ENCODE assay signal across 28 cellular contexts in the genomic region with DNA sequence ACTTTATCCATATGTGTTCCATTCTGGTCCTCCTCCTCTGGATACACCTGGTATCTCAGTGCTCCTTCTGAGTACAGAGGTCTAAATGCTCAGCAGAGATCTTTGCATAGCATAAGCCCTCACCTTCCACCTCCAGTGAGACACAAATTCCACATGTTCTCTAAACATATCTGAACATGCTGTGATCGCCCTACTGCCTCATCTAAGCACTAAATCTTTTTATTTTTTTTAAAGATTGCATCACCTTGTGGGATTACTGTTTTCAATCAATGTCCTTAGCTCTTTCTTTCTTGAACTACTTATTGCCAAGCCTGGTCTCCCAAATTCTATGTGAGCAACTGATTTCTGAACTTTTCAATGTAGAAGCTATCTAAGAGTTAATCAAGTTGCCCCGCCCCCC.
DNase-seq lines count a peak whose midpoint lies in the region; ATAC-seq, FAIRE-seq and TF ChIP-seq lines count a peak whose summit lies in the region.
"Had no signal": no experiment of that assay in that cellular context is flagged by ENCODE, and none has a peak within 500 bp of the region (broad histone marks: within the 10 kb centered on the region; RNA-seq: fewer than 3 reads in every experiment).

No MANE protein-coding gene starts in this region.

- H3K36me3 Mint-ChIP-seq in GM23338 (ENCODE audit: low read depth) (no peaks in the 10 kb centered on the region; the same call in 2 of the 3 replicates), progenitor cell of endocrine pancreas (ENCODE audit: insufficient read depth) (no peaks in the 10 kb centered on the region)
- H3K36me3 Mint-ChIP-seq: memory B cell, neural progenitor cell had no signal

- H3K4me3 ChIP-seq in A549 = no peak overlapping the region
- no peak overlapping the region for H3K4me3 ChIP-seq in GM23338
- H3K4me3 ChIP-seq in fibroblast of villous mesenchyme (ENCODE audit: low read depth, low read length) = no peak overlapping the region
- H3K4me3 ChIP-seq: body of pancreas, neural progenitor cell, SK-N-MC, stomach had no signal

- no peak for TF ChIP-seq RAD21 in A549 (conservative IDR thresholded peaks at IDR 0.05 in 1 of 2, IDR thresholded peaks at IDR 0.05 in 1 of 2)

- 0 out of 2 replicates have a peak overlapping the region, but pooled peaks have one; percentile 19 for H2AFZ ChIP-seq in GM23338
- H2AFZ ChIP-seq: neural progenitor cell, parathyroid adenoma had no signal

- no peak for TF ChIP-seq EP300 in A549 (IDR thresholded peaks at IDR 0.05)

- H3K27me3 ChIP-seq in GM23338 (ENCODE audit: insufficient read depth) = no peaks in the 10 kb centered on the region
- H3K27me3 ChIP-seq: body of pancreas, neural progenitor cell, stomach had no signal

- H3K4me3 Mint-ChIP-seq in GM23338 (no peak overlapping the region), progenitor cell of endocrine pancreas (ENCODE audit: low read depth) (no peak overlapping the region)
- H3K4me3 Mint-ChIP-seq: activated B cell treated with CpG ODN at 0.5 μM for 24 hours; activated CD4-positive, alpha-beta T cell treated with anti-CD3 and anti-CD28 coated beads, Interleukin-2, amount 10 ng/mL, durations not matched to agents 7 days and 5 days; activated naive CD8-positive, alpha-beta T cell treated with anti-CD3 and anti-CD28 coated beads, Interleukin-2, amount 50 U/mL, for 24 hours; activated T-cell treated with anti-CD3 and anti-CD28 coated beads, Interleukin-2, amount 50 U/mL, for 4 hours; memory B cell; neural progenitor cell had no signal

- FAIRE-seq in A549 (lab: Jason Lieb, UNC) = no peak
- FAIRE-seq: urothelium cell line had no signal

- WGBS in A549 (ENCODE audit: missing lambda C conversion rate) = 76% methylated on average over 1 of the region's 2 CpGs

- no peaks in the 10 kb centered on the region for H4K20me1 ChIP-seq in GM23338 (replicated peaks; ENCODE audit: insufficient read depth)

- H3K79me2 ChIP-seq in GM23338 (replicated peaks; ENCODE audit: insufficient read depth) = no peaks in the 10 kb centered on the region
- H3K79me2 ChIP-seq: parathyroid adenoma had no signal

- TF ChIP-seq CTCF in A549 (IDR thresholded peaks at IDR 0.05) = no peak
- TF ChIP-seq CTCF in GM23338 (conservative IDR thresholded peaks at IDR 0.05; ENCODE audit: low read depth in 2 of 2) = no peak
- TF ChIP-seq CTCF in fibroblast of villous mesenchyme (IDR thresholded peaks at IDR 0.05; ENCODE audit: insufficient read depth, low read depth, low read length) = no peak
- no peak for TF ChIP-seq CTCF in progenitor cell of endocrine pancreas (IDR thresholded peaks at IDR 0.05; ENCODE audit: unreplicated experiment)

- peaks cover 3% of the 10 kb centered on the region; the same call in 2 of the 3 replicates for H3K9me3 Mint-ChIP-seq in GM23338
- H3K9me3 Mint-ChIP-seq in progenitor cell of endocrine pancreas (ENCODE audit: low read depth) = peaks cover 1% of the 10 kb centered on the region
- H3K9me3 Mint-ChIP-seq: activated B cell treated with CpG ODN at 0.5 μM for 24 hours; activated CD4-positive, alpha-beta T cell treated with anti-CD3 and anti-CD28 coated beads, Interleukin-2, amount 10 ng/mL, durations not matched to agents 7 days and 5 days; activated T-cell treated with anti-CD3 and anti-CD28 coated beads, Interleukin-2, amount 50 U/mL, for 4 hours; neural progenitor cell had no signal

- peak overlapping the region; percentile 14; the same call in 1 of the 2 replicates for H3K27ac Mint-ChIP-seq in GM23338
- no peak overlapping the region for H3K27ac Mint-ChIP-seq in progenitor cell of endocrine pancreas
- H3K27ac Mint-ChIP-seq: activated B cell treated with CpG ODN at 0.5 μM for 24 hours; activated CD4-positive, alpha-beta T cell treated with anti-CD3 and anti-CD28 coated beads, Interleukin-2, amount 10 ng/mL, durations not matched to agents 7 days and 5 days; activated naive CD8-positive, alpha-beta T cell treated with anti-CD3 and anti-CD28 coated beads, Interleukin-2, amount 50 U/mL, for 24 hours; memory B cell; neural progenitor cell had no signal

- H3K4me1 Mint-ChIP-seq in GM23338 = peaks cover 13% of the 10 kb centered on the region
- H3K4me1 Mint-ChIP-seq in progenitor cell of endocrine pancreas (ENCODE audit: low read depth) = peaks cover 12% of the 10 kb centered on the region
- H3K4me1 Mint-ChIP-seq: activated B cell treated with CpG ODN at 0.5 μM for 24 hours; activated CD4-positive, alpha-beta T cell treated with anti-CD3 and anti-CD28 coated beads, Interleukin-2, amount 10 ng/mL, durations not matched to agents 7 days and 5 days; activated naive CD8-positive, alpha-beta T cell treated with anti-CD3 and anti-CD28 coated beads, Interleukin-2, amount 50 U/mL, for 24 hours; memory B cell; neural progenitor cell had no signal

- H3K4me1 ChIP-seq in A549 = 0 out of 3 replicates have a peak, but pooled peaks cover 6% of the 10 kb centered on the region
- peaks cover 15% of the 10 kb centered on the region for H3K4me1 ChIP-seq in GM23338 (ENCODE audit: insufficient read depth)
- H3K4me1 ChIP-seq: body of pancreas, parathyroid adenoma had no signal

- H3K9me3 ChIP-seq in A549 = no peaks in the 10 kb centered on the region
- H3K9me3 ChIP-seq: body of pancreas, stomach had no signal

- CTCF ChIA-PET in A549 (lab: Yijun Ruan, JAX) = no interaction called here

- peak overlapping the region; percentile 52 for H3K4me2 ChIP-seq in A549
- H3K4me2 ChIP-seq in GM23338 = no peak overlapping the region
- H3K4me2 ChIP-seq: neural progenitor cell had no signal

- DNase-seq in A549 (ENCODE audit: low read depth in 1 of 2, low spot score in 1 of 2) (no peak), GM23338 (ENCODE audit: low spot score) (no peak), amniotic epithelial cell (ENCODE audit: low read depth) (peak; percentile 55), fibroblast of villous mesenchyme (ENCODE audit: low read depth) (peak; percentile 40), progenitor cell of endocrine pancreas (ENCODE audit: low spot score, unreplicated experiment) (no peak), NCI-H2171 (lab: John Stamatoyannopoulos, UW) (no peak)
- no peak for DNase-seq in stimulated activated CD8-positive, alpha-beta memory T cell treated with anti-CD3 and anti-CD28 coated beads, Interleukin-4, amount 100 ng/mL, for 48 hours
- DNase-seq in stimulated activated CD4-positive, alpha-beta T cell treated with anti-CD3 and anti-CD28 coated beads, Interleukin-12 subunit alpha, Interleukin-12 subunit beta, amount 100 ng/mL, for 4 hours = no peak
- DNase-seq: activated B cell treated with CpG ODN at 0.5 μM for 24 hours; activated CD4-positive, alpha-beta T cell treated with anti-CD3 and anti-CD28 coated beads, Interleukin-2, amount 10 ng/mL, durations not matched to agents 7 days and 5 days; activated gamma-delta T cell treated with Interleukin-2 at 50 U/mL for 16 hours; activated naive CD8-positive, alpha-beta T cell treated with anti-CD3 and anti-CD28 coated beads, Interleukin-2, amount 50 U/mL, for 24 hours; activated T-cell treated with anti-CD3 and anti-CD28 coated beads, Interleukin-2, amount 50 U/mL, for 4 hours; body of pancreas; DMS153; NCI-H1092 treated with DMSO at 0.1 percent for 48 hours; NCI-H187; NCI-H2171 treated with DMSO at 0.1 percent for 48 hours; NCI-H510A treated with DMSO at 0.1 percent for 48 hours; right cardiac atrium; stimulated activated CD4-positive, alpha-beta T cell treated with anti-CD3 and anti-CD28 coated beads, Interleukin-2, amount 100 ng/mL, for 48 hours; stomach had no signal

- no peak for ATAC-seq in A549
- no peak for ATAC-seq in GM23338
- ATAC-seq: activated naive CD8-positive, alpha-beta T cell treated with anti-CD3 and anti-CD28 coated beads, Interleukin-2, amount 50 U/mL, for 24 hours; activated T-cell treated with anti-CD3 and anti-CD28 coated beads, Interleukin-2, amount 50 U/mL, for 4 hours; body of pancreas; left lobe of liver; right cardiac atrium had no signal

- no peak for TF ChIP-seq POLR2A in A549 (IDR thresholded peaks at IDR 0.05; ENCODE audit: low read length)

- H3K36me3 ChIP-seq in GM23338 (ENCODE audit: insufficient read depth) = no peaks in the 10 kb centered on the region
- H3K36me3 ChIP-seq: neural progenitor cell, stomach had no signal

- H3F3A ChIP-seq in GM23338 (replicated peaks; ENCODE audit: low read depth) = no peaks in the 10 kb centered on the region

- no peaks in the 10 kb centered on the region for H3K9me2 ChIP-seq in GM23338 (ENCODE audit: insufficient read depth)

- POLR2A ChIA-PET in A549 (lab: Yijun Ruan, JAX) = no interaction called here

- H3K27ac ChIP-seq in A549 (no peak overlapping the region), GM23338 (ENCODE audit: low read depth) (no peak overlapping the region)
- H3K27ac ChIP-seq: body of pancreas, neural progenitor cell, parathyroid adenoma, SK-N-MC, stomach had no signal

- H3K27me3 Mint-ChIP-seq in GM23338 (ENCODE audit: insufficient read depth, low read depth, poor library complexity) = peaks cover 2% of the 10 kb centered on the region
- H3K27me3 Mint-ChIP-seq in progenitor cell of endocrine pancreas = no peaks in the 10 kb centered on the region
- H3K27me3 Mint-ChIP-seq: activated B cell treated with CpG ODN at 0.5 μM for 24 hours; activated CD4-positive, alpha-beta T cell treated with anti-CD3 and anti-CD28 coated beads, Interleukin-2, amount 10 ng/mL, durations not matched to agents 7 days and 5 days; activated naive CD8-positive, alpha-beta T cell treated with anti-CD3 and anti-CD28 coated beads, Interleukin-2, amount 50 U/mL, for 24 hours had no signal

TF ChIP-seq in A549, 52 proteins besides CTCF, POLR2A, EP300 and RAD21 (continues in another document):
- TF ChIP-seq MAFK (IDR thresholded peaks at IDR 0.05; ENCODE audit: partially characterized antibody) = no peak
- no peak for TF ChIP-seq BHLHE40 (IDR thresholded peaks at IDR 0.05; ENCODE audit: low read depth, low read length)
- no peak for TF ChIP-seq TP53 (CRISPR knock-in tag; IDR thresholded peaks at IDR 0.05)
- TF ChIP-seq SREBF2 (IDR thresholded peaks at IDR 0.05) = no peak
- TF ChIP-seq, protein P1, sequence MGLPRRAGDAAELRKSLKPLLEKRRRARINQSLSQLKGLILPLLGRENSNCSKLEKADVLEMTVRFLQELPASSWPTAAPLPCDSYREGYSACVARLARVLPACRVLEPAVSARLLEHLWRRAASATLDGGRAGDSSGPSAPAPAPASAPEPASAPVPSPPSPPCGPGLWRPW (IDR thresholded peaks at IDR 0.05) = no peak
- TF ChIP-seq HOXA7 (CRISPR knock-in tag; IDR thresholded peaks at IDR 0.05) = no peak
- TF ChIP-seq HEYL (CRISPR knock-in tag; IDR thresholded peaks at IDR 0.05) = no peak

TF ChIP-seq in GM23338, 12 proteins besides CTCF, POLR2A, EP300 and RAD21:
- no peak for TF ChIP-seq STAT1 (IDR thresholded peaks at IDR 0.05; ENCODE audit: unreplicated experiment)
- TF ChIP-seq NANOG (IDR thresholded peaks at IDR 0.05; ENCODE audit: borderline replicate concordance) = no peak
- TF ChIP-seq JUNB (IDR thresholded peaks at IDR 0.05; ENCODE audit: unreplicated experiment) = no peak
- TF ChIP-seq CREB1 (CRISPR knock-in tag; IDR thresholded peaks at IDR 0.05; ENCODE audit: low read depth) = no peak
- TF ChIP-seq EZH2 (IDR thresholded peaks at IDR 0.05; ENCODE audit: low read depth, unreplicated experiment) = no peak

Comparison
In these comparisons a context has a peak if more than half of its experiments do, and no peak if none do; other contexts are left out.
1. DNase-seq: peak in amniotic epithelial cell (single experiment) and fibroblast of villous mesenchyme (single experiment); none in A549 (0 of 2), GM23338 (single experiment), stimulated activated CD8-positive, alpha-beta memory T cell treated with anti-CD3 and anti-CD28 coated beads, Interleukin-4, amount 100 ng/mL, for 48 hours (single experiment), progenitor cell of endocrine pancreas (single experiment), NCI-H2171 (single experiment) and stimulated activated CD4-positive, alpha-beta T cell treated with anti-CD3 and anti-CD28 coated beads, Interleukin-12 subunit alpha, Interleukin-12 subunit beta, amount 100 ng/mL, for 4 hours (single experiment).